9 cellular contexts compared by ENCODE assay signal in genomic region chr1:234125283-234125682, GRCh38.
DNase-seq lines count a peak whose midpoint lies in the region; ATAC-seq and TF ChIP-seq lines count a peak whose summit lies in the region.
"Had no signal": no experiment of that assay in that cellular context is flagged by ENCODE, and none has a peak within 500 bp of the region (broad histone marks: within the 10 kb centered on the region; RNA-seq: fewer than 3 reads in every experiment).

No MANE protein-coding gene starts in this region.

- DNase-seq in Jurkat, Clone E6-1 (ENCODE audit: low read depth, low spot score), result peak; percentile 55
- DNase-seq in SW480 (ENCODE audit: low spot score), result peak; percentile 60
- peak; percentile 28 for DNase-seq in glomerular visceral epithelial cell (ENCODE audit: extremely low spot score)
- DNase-seq in testis, result peak; percentile 43
- no peak for DNase-seq in AG08396 (ENCODE audit: low spot score)
- no peak for DNase-seq in NCI-H446 treated with DMSO at 0.1 percent for 48 hours (lab: John Stamatoyannopoulos, UW)

- ATAC-seq in GM21360 (IDR thresholded peaks at IDR 0.05; ENCODE audit: unreplicated experiment), result no peak

- no peak for TF ChIP-seq POLR2A in testis (IDR thresholded peaks at IDR 0.05)

- H3K36me3 ChIP-seq in testis (ENCODE audit: low read depth, missing control alignments), result no peaks in the 10 kb centered on the region

- no peaks in the 10 kb centered on the region for H3K4me1 ChIP-seq in testis

- TF ChIP-seq CTCF in GM12872 (IDR thresholded peaks at IDR 0.05; ENCODE audit: insufficient read depth, low read depth, low read length) (peak; percentile 62), testis (IDR thresholded peaks at IDR 0.05) (no peak)

- intact Hi-C loops in testis (cut with DNase I; ENCODE audit: low total_unique reads), result no loop called here

- H3K9me3 ChIP-seq in testis, result no peaks in the 10 kb centered on the region

- no peak overlapping the region for H3K27ac ChIP-seq in testis
- H3K27ac ChIP-seq: KMS-11 had no signal

- no peaks in the 10 kb centered on the region for H3K27me3 ChIP-seq in testis

- WGBS in testis, 2 donors, result 13 to 14% methylated on average over 11 of the region's 11 CpGs

- no peak overlapping the region for H3K4me3 ChIP-seq in Jurkat, Clone E6-1 (ENCODE audit: low read length)
- no peak overlapping the region for H3K4me3 ChIP-seq in testis

Comparison
In these comparisons a context has a peak if more than half of its experiments do, and no peak if none do; other contexts are left out.
1. DNase-seq: peak in Jurkat, Clone E6-1 (single experiment), SW480 (single experiment), glomerular visceral epithelial cell (single experiment) and testis (single experiment); none in AG08396 (single experiment) and NCI-H446 treated with DMSO at 0.1 percent for 48 hours (single experiment).